Comparison of ENCODE assay signal across 24 cellular contexts in the genomic region with DNA sequence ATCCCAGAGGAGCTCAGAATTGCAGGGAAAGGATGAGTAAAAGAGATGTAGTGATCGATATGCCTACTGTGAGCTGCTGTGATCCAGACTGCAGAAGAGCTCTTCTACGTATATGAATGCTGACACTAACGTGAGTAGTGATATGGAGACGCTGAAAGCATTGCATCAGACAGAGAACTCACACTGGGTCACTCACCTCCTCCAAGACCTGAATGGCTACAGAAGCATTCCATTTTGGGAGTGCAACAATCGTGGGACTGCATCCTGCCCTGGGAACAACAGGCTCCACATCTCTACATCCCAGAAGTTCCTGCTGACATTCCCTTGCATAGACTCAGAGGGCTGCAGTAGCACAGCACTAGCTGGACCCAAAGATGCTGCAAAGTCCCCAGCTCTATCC.
DNase-seq lines count a peak whose midpoint lies in the region; ATAC-seq, FAIRE-seq and TF ChIP-seq lines count a peak whose summit lies in the region.
"Had no signal": no experiment of that assay in that cellular context is flagged by ENCODE, and none has a peak within 500 bp of the region (broad histone marks: within the 10 kb centered on the region; RNA-seq: fewer than 3 reads in every experiment).

No MANE protein-coding gene starts in this region.

- H2AK5ac ChIP-seq in H1 (ENCODE audit: low read depth, low read length), result no peak overlapping the region

- no peak overlapping the region for H2BK5ac ChIP-seq in H1 (ENCODE audit: low read depth, low read length)

- DNase-seq in K562 (ENCODE audit: extremely low read depth in 1 of 4, low spot score in 3 of 4) (no peak), H1 (ENCODE audit: low read depth in 1 of 2, low spot score in 2 of 2) (no peak), LoVo (ENCODE audit: low spot score) (no peak)
- DNase-seq: 8988T; ACHN; BE2C; C1 segment of cervical spinal cord; CD4-positive, alpha-beta memory T cell; CD4-positive, CD25-positive, alpha-beta regulatory T cell; CD8-positive, alpha-beta memory T cell; COR-L47; DMS 273 treated with DMSO at 0.1 percent for 48 hours; DMS153; DMS53; DMS79; DND-41; EL; GDM1 had no signal

- H3K4me3 ChIP-seq in K562 (no peak overlapping the region), H1 (ENCODE audit: extremely low read depth in 1 of 4, insufficient read depth in 2 of 4, low read depth in 3 of 4, low read length in 4 of 4) (no peak overlapping the region)
- H3K4me3 ChIP-seq: BLaER1, GM12878 had no signal

- H2BK15ac ChIP-seq in H1 (ENCODE audit: low read length), result no peak overlapping the region

- H3K9me1 ChIP-seq in K562 (ENCODE audit: control insufficient read depth, insufficient read depth, low read length), result no peaks in the 10 kb centered on the region

- TF ChIP-seq CTCF in K562 (IDR thresholded peaks at IDR 0.05 in 2 of 3, conservative IDR thresholded peaks at IDR 0.05 in 1 of 3; ENCODE audit: insufficient read depth in 2 of 3, low read depth in 1 of 3, low read length in 3 of 3) (no peak), H1 (IDR thresholded peaks at IDR 0.05; ENCODE audit: control extremely low read depth in 1 of 3, insufficient read depth in 1 of 3, low read depth in 1 of 3, low read length in 3 of 3) (no peak)

- H4K8ac ChIP-seq in H1 (ENCODE audit: extremely low read depth, insufficient read depth, low read length), result no peak overlapping the region

- BruUV-seq in K562 (replicated peaks; lab: Mats Ljungman, UMichigan), result no TSS peak

- no peak overlapping the region for H2BK120ac ChIP-seq in H1 (replicated peaks; ENCODE audit: low read depth, low read length)

- H3K79me1 ChIP-seq in H1 (ENCODE audit: low read depth, low read length), result no peaks in the 10 kb centered on the region

- H3K36me3 ChIP-seq in K562 (ENCODE audit: control insufficient read depth, insufficient read depth, low read length) (no peaks in the 10 kb centered on the region), H1 (ENCODE audit: control insufficient read depth in 2 of 4, insufficient read depth in 4 of 4, low read length in 3 of 4) (no peaks in the 10 kb centered on the region; a peak in 1 of 8 replicates)
- H3K36me3 ChIP-seq: BE2C, BLaER1 had no signal

- H3K56ac ChIP-seq in H1 (replicated peaks; ENCODE audit: insufficient read length, low read depth, low read length), result no peak overlapping the region

- H3K18ac ChIP-seq in H1 (ENCODE audit: extremely low read depth, low read length), result no peak overlapping the region

- H3K4ac ChIP-seq in H1 (replicated peaks; ENCODE audit: insufficient read length, low read depth, low read length), result no peak overlapping the region

- TF ChIP-seq EP300 in K562 (IDR thresholded peaks at IDR 0.05; ENCODE audit: low read length) (no peak), H1 (IDR thresholded peaks at IDR 0.05; ENCODE audit: borderline replicate concordance in 1 of 2, low read depth in 2 of 2, low read length in 2 of 2) (no peak)

- H2BK12ac ChIP-seq in H1 (ENCODE audit: low read depth, low read length), result no peak overlapping the region

- TF ChIP-seq RAD21 in K562 (CRISPR knock-in tag; conservative IDR thresholded peaks at IDR 0.05 in 1 of 2, IDR thresholded peaks at IDR 0.05 in 1 of 2) (no peak), H1 (IDR thresholded peaks at IDR 0.05 in 1 of 2, conservative IDR thresholded peaks at IDR 0.05 in 1 of 2; ENCODE audit: low read depth in 2 of 2, low read length in 2 of 2) (no peak)

- no peak for TF ChIP-seq POLR2A in K562 (conservative IDR thresholded peaks at IDR 0.05)
- no peak for TF ChIP-seq POLR2A in H1 (IDR thresholded peaks at IDR 0.05; ENCODE audit: control extremely low read depth in 1 of 2, low read depth in 2 of 2, low read length in 2 of 2)

- no peaks in the 10 kb centered on the region for H4K20me1 ChIP-seq in K562 (replicated peaks; ENCODE audit: control insufficient read depth, insufficient read depth, low read length)
- H4K20me1 ChIP-seq in H1 (replicated peaks in 1 of 2; ENCODE audit: control insufficient read depth in 1 of 2, insufficient read depth in 2 of 2, low read length in 2 of 2), result no peaks in the 10 kb centered on the region
- H4K20me1 ChIP-seq: BLaER1 had no signal

- POLR2A ChIA-PET in K562 (lab: Yijun Ruan, JAX) (no interaction called here), H1 (lab: Charles Lee; ENCODE audit: partially characterized antibody) (no interaction called here)

- no peaks in the 10 kb centered on the region for H3K79me2 ChIP-seq in K562 (ENCODE audit: control insufficient read depth, insufficient read depth, low read length)
- no peaks in the 10 kb centered on the region for H3K79me2 ChIP-seq in H1 (ENCODE audit: control insufficient read depth in 1 of 2, insufficient read depth in 2 of 2, low read length in 2 of 2)

- H3K14ac ChIP-seq in H1 (ENCODE audit: insufficient read length), result no peak overlapping the region

- H2BK20ac ChIP-seq in H1 (ENCODE audit: low read length), result no peak overlapping the region

- H3K9me3 ChIP-seq in K562 (replicated peaks; ENCODE audit: control insufficient read depth, insufficient read depth, low read depth, low read length) (no peaks in the 10 kb centered on the region), H1 (ENCODE audit: insufficient read depth in 2 of 2, low read depth in 1 of 2, low read length in 1 of 2) (peaks cover 10 to 15% of the 10 kb centered on the region in 2 experiments)
- H3K9me3 ChIP-seq: BE2C had no signal

- H4K5ac ChIP-seq in H1 (ENCODE audit: insufficient read length, low read depth, low read length), result no peak overlapping the region

- H4K91ac ChIP-seq in H1 (replicated peaks; ENCODE audit: insufficient read length, low read length), result no peak overlapping the region

- CTCF ChIA-PET in K562 (lab: Yijun Ruan, JAX; ENCODE audit: low intra/inter-chr PET ratio) (no interaction called here), H1 (lab: Charles Lee; ENCODE audit: partially characterized antibody) (no interaction called here)

- H3K9ac ChIP-seq in K562 (ENCODE audit: insufficient read depth in 1 of 2, low read depth in 2 of 2, low read length in 2 of 2) (no peak overlapping the region), H1 (replicated peaks in 1 of 4; ENCODE audit: extremely low read depth in 1 of 4, low read depth in 3 of 4, low read length in 3 of 4) (no peak overlapping the region)
- H3K9ac ChIP-seq: BLaER1 had no signal

- no peaks in the 10 kb centered on the region for H3K23me2 ChIP-seq in H1 (ENCODE audit: low read depth, low read length)

- ATAC-seq in K562 (no peak), GM19023 (IDR thresholded peaks at IDR 0.05; ENCODE audit: unreplicated experiment) (no peak), GM21390 (IDR thresholded peaks at IDR 0.05; ENCODE audit: unreplicated experiment) (no peak)
- ATAC-seq: GM12878 had no signal

- H3K27me3 ChIP-seq in K562 (ENCODE audit: control insufficient read depth in 2 of 2, insufficient read depth in 2 of 2, low read length in 2 of 2) (no peaks in the 10 kb centered on the region), H1 (replicated peaks in 1 of 4; ENCODE audit: control insufficient read depth in 3 of 4, extremely low read depth in 1 of 4, insufficient read depth in 3 of 4, low read length in 3 of 4) (no peaks in the 10 kb centered on the region; a peak in 1 of 7 replicates)
- H3K27me3 ChIP-seq: BE2C, BLaER1 had no signal

- H3K27ac ChIP-seq in K562 (ENCODE audit: extremely low read depth, low read depth, low read length) (no peak overlapping the region), H1 (ENCODE audit: low read depth, low read length) (no peak overlapping the region)
- H3K27ac ChIP-seq: BLaER1 had no signal

- H3K4me2 ChIP-seq in K562 (ENCODE audit: insufficient read depth, low read length) (no peak overlapping the region), H1 (ENCODE audit: insufficient read depth in 1 of 2, low read depth in 2 of 2, low read length in 2 of 2) (no peak overlapping the region)
- H3K4me2 ChIP-seq: BLaER1 had no signal

- H2AFZ ChIP-seq in K562 (ENCODE audit: low read depth, low read length), result no peak overlapping the region
- peak overlapping the region; percentile 4; the same call in 1 of the 2 replicates for H2AFZ ChIP-seq in H1 (ENCODE audit: low read length)

- 2% methylated on average over 5 of the region's 5 CpGs for WGBS in K562 (ENCODE audit: insufficient coverage, low coverage, missing lambda C conversion rate)
- WGBS in H1 (ENCODE audit: extremely low coverage in 1 of 2, insufficient coverage in 1 of 2, insufficient read length in 1 of 2, insufficient replicate concordance in 2 of 2, low coverage in 1 of 2, low lambda C conversion rate in 2 of 2, missing lambda C conversion rate in 1 of 2), 2 experiments, result 88% methylated on average over 5 of the region's 5 CpGs; no CpG with 5 or more reads in 1 of the 2 experiments

- intact Hi-C loops in K562 (cut with micrococcal nuclease), result no loop called here

- FAIRE-seq in K562 (lab: Jason Lieb, UNC) (no peak), H1 (lab: Jason Lieb, UNC) (no peak)
- FAIRE-seq: A204.1, GM12878, GM12892 had no signal

- H3K4me1 ChIP-seq in K562 (replicated peaks in 1 of 2; ENCODE audit: control insufficient read depth in 2 of 2, insufficient read depth in 2 of 2, low read length in 2 of 2), result no peaks in the 10 kb centered on the region
- no peaks in the 10 kb centered on the region for H3K4me1 ChIP-seq in H1 (replicated peaks in 1 of 4; ENCODE audit: control insufficient read depth in 3 of 4, insufficient read depth in 4 of 4, low read length in 3 of 4)
- H3K4me1 ChIP-seq: BE2C, BLaER1 had no signal

- in situ Hi-C loops in K562 (cut with MboI), result no loop called here

- H3K23ac ChIP-seq in H1 (ENCODE audit: insufficient read length), result no peak overlapping the region

TF ChIP-seq in K562, 482 proteins besides CTCF, POLR2A, EP300 and RAD21:
- TF ChIP-seq ZNF274 (IDR thresholded peaks at IDR 0.05; ENCODE audit: borderline replicate concordance, low read depth, low read length) (peak; percentile 46; the same call in 1 of the 2 replicates), NFXL1 (CRISPR knock-in tag; IDR thresholded peaks at IDR 0.05) (no peak), ZNF212 (CRISPR knock-in tag; IDR thresholded peaks at IDR 0.05) (no peak)

TF ChIP-seq in H1, 55 proteins besides CTCF, POLR2A, EP300 and RAD21:
- peak; percentile 55; the same call in 1 of the 2 replicates for TF ChIP-seq ZNF274 (IDR thresholded peaks at IDR 0.05; ENCODE audit: borderline replicate concordance, extremely low read depth, low read length)
- TF ChIP-seq, protein P1, sequence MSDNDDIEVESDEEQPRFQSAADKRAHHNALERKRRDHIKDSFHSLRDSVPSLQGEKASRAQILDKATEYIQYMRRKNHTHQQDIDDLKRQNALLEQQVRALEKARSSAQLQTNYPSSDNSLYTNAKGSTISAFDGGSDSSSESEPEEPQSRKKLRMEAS (IDR thresholded peaks at IDR 0.05), result no peak
